8 cellular contexts compared by ENCODE assay signal in the genomic region with DNA sequence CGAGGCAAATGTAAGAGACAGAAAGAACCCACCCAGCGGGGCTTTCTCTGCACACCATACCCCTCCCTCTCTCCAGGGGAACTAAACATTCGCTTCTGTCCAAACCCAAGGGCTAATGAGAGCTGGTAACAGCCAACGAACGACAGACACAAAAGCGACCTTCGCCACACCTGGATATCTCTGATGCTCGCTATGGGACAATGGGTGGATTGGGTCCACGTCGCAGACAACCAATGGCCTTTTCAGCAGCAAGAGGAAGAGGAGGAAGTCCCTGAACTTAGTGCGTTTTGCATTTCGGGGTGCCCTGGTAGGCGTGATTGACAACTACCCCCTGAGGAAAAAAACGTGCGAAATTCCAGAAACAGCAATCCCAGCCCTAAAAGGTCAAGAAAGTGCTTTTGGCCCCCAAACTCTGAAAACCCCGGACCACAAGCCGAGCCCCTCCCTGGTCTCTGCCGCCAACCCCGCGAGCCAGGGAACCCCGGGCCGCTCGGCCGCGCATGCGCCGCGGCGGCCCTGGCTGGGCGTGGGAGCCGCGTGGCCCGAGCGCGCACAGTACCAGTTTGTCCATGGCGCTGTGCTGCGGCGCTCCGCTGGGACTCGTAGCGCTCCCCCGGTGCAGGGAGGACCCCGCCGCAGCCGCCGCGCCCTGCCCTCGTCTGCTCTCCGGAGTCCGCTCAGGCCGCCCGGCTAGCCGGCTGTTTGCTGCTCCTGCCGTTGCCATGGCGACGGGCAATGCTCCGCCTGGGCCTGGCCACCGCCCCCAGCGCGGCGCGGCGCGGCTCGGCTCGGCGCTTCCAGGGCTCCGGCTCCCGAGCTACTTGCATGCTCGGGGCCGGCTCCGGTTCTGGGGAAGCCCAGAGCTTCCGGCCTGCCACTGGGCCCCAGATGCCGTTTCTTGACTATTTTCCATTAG.
DNase-seq lines count a peak whose midpoint lies in the region; ATAC-seq, FAIRE-seq and TF ChIP-seq lines count a peak whose summit lies in the region.

No MANE protein-coding gene starts in this region.

- peak overlapping the region; percentile 18; the same call in 1 of the 2 replicates for H3K27ac ChIP-seq in 22Rv1
- H3K27ac ChIP-seq in SU-DHL-6 (ENCODE audit: low read depth, low read length), result no peak overlapping the region
- H3K27ac ChIP-seq in keratinocyte (ENCODE audit: control insufficient read depth, insufficient read depth, low read length), result peak overlapping the region; percentile 70
- no peak overlapping the region for H3K27ac ChIP-seq in small intestine (ENCODE audit: low read depth in 1 of 2, low read length in 1 of 2)

- H3K36me3 ChIP-seq in SU-DHL-6 (ENCODE audit: low read length) (no peaks in the 10 kb centered on the region), keratinocyte (ENCODE audit: control insufficient read depth in 2 of 2, extremely low read depth in 1 of 2, insufficient read depth in 2 of 2, low read length in 2 of 2) (no peaks in the 10 kb centered on the region), small intestine (ENCODE audit: control insufficient read depth in 2 of 2, insufficient read depth in 2 of 2, low read length in 2 of 2) (no peaks in the 10 kb centered on the region)

- H3K27me3 ChIP-seq in SU-DHL-6 (ENCODE audit: low read length), result no peaks in the 10 kb centered on the region
- H3K27me3 ChIP-seq in keratinocyte (ENCODE audit: control insufficient read depth, extremely low read depth, insufficient read depth, low read length), result no peaks in the 10 kb centered on the region
- H3K27me3 ChIP-seq in small intestine (ENCODE audit: control insufficient read depth in 2 of 2, insufficient read depth in 2 of 2, low read length in 2 of 2), result no peaks in the 10 kb centered on the region

- no peaks in the 10 kb centered on the region for H3K9me3 Mint-ChIP-seq in chondrocyte (ENCODE audit: low read depth)

- H3F3A ChIP-seq in SU-DHL-6 (ENCODE audit: insufficient read depth), result no peaks in the 10 kb centered on the region

- H3K4me3 ChIP-seq in SU-DHL-6 (ENCODE audit: insufficient read depth, low read length, poor library complexity, severe bottlenecking) (peak overlapping the region; percentile 62), keratinocyte (ENCODE audit: control insufficient read depth in 2 of 3, extremely low read depth in 1 of 3, insufficient read depth in 2 of 3, low read depth in 1 of 3, low read length in 3 of 3) (peak overlapping the region; percentile 49 to 92 (median 71)), small intestine (ENCODE audit: low read depth in 1 of 2, low read length in 2 of 2) (peak overlapping the region in 1 of 2 donors; percentile 52)

- H3K9me1 ChIP-seq in keratinocyte (ENCODE audit: control insufficient read depth, extremely low read depth, insufficient read depth, low read length), result no peaks in the 10 kb centered on the region

- H3K4me1 ChIP-seq in keratinocyte (ENCODE audit: control insufficient read depth, extremely low read depth, insufficient read depth, low read length), result peaks cover 8% of the 10 kb centered on the region
- H3K4me1 ChIP-seq in small intestine (ENCODE audit: control insufficient read depth in 2 of 2, insufficient read depth in 1 of 2, low read depth in 1 of 2, low read length in 1 of 2), result no peaks in the 10 kb centered on the region

- in situ Hi-C loops in GM13977 (cut with MboI; ENCODE audit: low pct_unique_long_range_greater_than_20kb, low sequenced_read_pairs, unreplicated experiment), result no loop called here

- H3K4me2 ChIP-seq in SU-DHL-6 (ENCODE audit: low read depth, low read length, poor library complexity, severe bottlenecking), result peak overlapping the region; percentile 97
- peak overlapping the region; percentile 97 for H3K4me2 ChIP-seq in keratinocyte (ENCODE audit: control insufficient read depth, extremely low read depth, insufficient read depth, low read depth, low read length)

- peak overlapping the region; percentile 85 for H3K4me3 Mint-ChIP-seq in chondrocyte (ENCODE audit: unreplicated experiment)

- no peaks in the 10 kb centered on the region for H3K36me3 Mint-ChIP-seq in chondrocyte (ENCODE audit: low read depth)

- H4K20me1 ChIP-seq in SU-DHL-6 (ENCODE audit: low read depth, low read length) (no peaks in the 10 kb centered on the region), keratinocyte (ENCODE audit: control insufficient read depth, extremely low read depth, insufficient read depth, low read length) (no peaks in the 10 kb centered on the region)

- FAIRE-seq in keratinocyte (lab: Jason Lieb, UNC), result peak; percentile 62
- no peak for FAIRE-seq in small intestine (lab: Jason Lieb, UNC)

- no peaks in the 10 kb centered on the region for H3K9me3 ChIP-seq in SU-DHL-6 (ENCODE audit: insufficient read depth, low read length)
- no peaks in the 10 kb centered on the region for H3K9me3 ChIP-seq in keratinocyte (ENCODE audit: control insufficient read depth, low read depth, low read length)
- no peaks in the 10 kb centered on the region for H3K9me3 ChIP-seq in small intestine (ENCODE audit: control insufficient read depth, low read depth)

- H2AFZ ChIP-seq in SU-DHL-6 (ENCODE audit: low read depth, low read length, severe bottlenecking) (peak overlapping the region; percentile 92), keratinocyte (ENCODE audit: control insufficient read depth, low read length) (peak overlapping the region; percentile 98)

- H3K9ac ChIP-seq in SU-DHL-6 (ENCODE audit: low read length), result peak overlapping the region; percentile 52
- peak overlapping the region; percentile 82 for H3K9ac ChIP-seq in keratinocyte (ENCODE audit: control insufficient read depth, extremely low read depth, insufficient read depth, low read length)

- TF ChIP-seq CTCF in 22Rv1 (IDR thresholded peaks at IDR 0.05) (peak; percentile 33; the same call in 1 of the 2 replicates), GM13977 (IDR thresholded peaks at IDR 0.05; ENCODE audit: extremely low read depth, insufficient read depth, missing control alignments) (peak; percentile 14), SU-DHL-6 (IDR thresholded peaks at IDR 0.05; ENCODE audit: insufficient read depth, low read length, poor library complexity, severe bottlenecking) (no peak), chondrocyte (IDR thresholded peaks at IDR 0.05) (peak; percentile 57), keratinocyte (optimal IDR thresholded peaks at IDR 0.05 in 1 of 3, IDR thresholded peaks at IDR 0.05 in 1 of 3, conservative IDR thresholded peaks at IDR 0.05 in 1 of 3; ENCODE audit: extremely low read depth in 1 of 3, insufficient read depth in 2 of 3, low read length in 3 of 3) (peak in 2 of 3 experiments; percentile 13 to 26)

- no peaks in the 10 kb centered on the region for H3K9me2 ChIP-seq in SU-DHL-6 (replicated peaks; ENCODE audit: insufficient read depth, low read length)

- H3K4me1 Mint-ChIP-seq in chondrocyte (ENCODE audit: low read depth), result peaks cover 25% of the 10 kb centered on the region

- ATAC-seq in HG02763 (IDR thresholded peaks at IDR 0.05; ENCODE audit: unreplicated experiment), result peak; percentile 91

- no peaks in the 10 kb centered on the region for H3K79me2 ChIP-seq in SU-DHL-6 (ENCODE audit: insufficient read depth, low read length)
- H3K79me2 ChIP-seq in keratinocyte (ENCODE audit: control insufficient read depth, insufficient read depth, low read length), result no peaks in the 10 kb centered on the region

- DNase-seq in GM13977 (ENCODE audit: low spot score) (peak; percentile 82), NCI-H128 (lab: John Stamatoyannopoulos, UW; ENCODE audit: unreplicated experiment) (peak; percentile 86), chondrocyte (ENCODE audit: low spot score) (peak; percentile 96), keratinocyte (ENCODE audit: low read depth, low spot score) (no peak), small intestine (peak; percentile 65)

- peak overlapping the region; percentile 80 for H3K27ac Mint-ChIP-seq in chondrocyte (ENCODE audit: unreplicated experiment)

- dilution Hi-C loops in keratinocyte (cut with MboI; ENCODE audit: extremely low pct_ligation_motif_present, low sequenced_read_pairs), result no loop called here

- 1% methylated on average over 72 to 74 of the region's 74 CpGs for WGBS in small intestine, 3 donors

- no peaks in the 10 kb centered on the region for H3K27me3 Mint-ChIP-seq in chondrocyte (ENCODE audit: low read depth)

Comparison
In these comparisons a context has a peak if more than half of its experiments do, and no peak if none do; other contexts are left out.
1. H3K27ac ChIP-seq: peak in 22Rv1 (single experiment) and keratinocyte (single experiment); none in SU-DHL-6 (single experiment) and small intestine (0 of 2).